ENCODE assay signal across 34 cellular contexts in genomic region chr2:129646107-129646506, GRCh38.
"Had no signal": no experiment of that assay in that cellular context is flagged by ENCODE, and none has a peak within 500 bp of the region (broad histone marks: within the 10 kb centered on the region; RNA-seq: fewer than 3 reads in every experiment).

No MANE protein-coding gene starts in this region.

- H3K4me3 ChIP-seq: adrenal gland, ascending aorta, body of pancreas, breast epithelium, cardiac muscle cell had no signal

- H3K27me3 ChIP-seq: adrenal gland, ascending aorta, body of pancreas, brain microvascular endothelial cell, breast epithelium, cardiac muscle cell had no signal

- DNase-seq: activated effector memory CD4-positive, alpha-beta T cell treated with anti-CD3 and anti-CD28 coated beads, Interleukin-2, amount 50 U/mL, for 16 hours; activated effector memory CD4-positive, alpha-beta T cell treated with Interleukin-2 at 50 U/mL for 16 hours; activated gamma-delta T cell; activated gamma-delta T cell treated with Interleukin-2 at 50 U/mL for 16 hours; activated naive CD4-positive, alpha-beta T cell; activated naive CD4-positive, alpha-beta T cell treated with anti-CD3 and anti-CD28 coated beads for 36 hours; activated naive CD4-positive, alpha-beta T cell treated with anti-CD3 and anti-CD28 coated beads, Interleukin-2, amount 10 ng/mL, durations not matched to agents 7 days and 5 days; activated naive CD4-positive, alpha-beta T cell treated with anti-CD3 and anti-CD28 coated beads, Interleukin-2, amount 50 U/mL, for 16 hours; activated naive CD4-positive, alpha-beta T cell treated with Interleukin-2 at 50 U/mL for 16 hours; activated naive CD8-positive, alpha-beta T cell treated with anti-CD3 and anti-CD28 coated beads for 36 hours; activated naive CD8-positive, alpha-beta T cell treated with anti-CD3 and anti-CD28 coated beads, Interleukin-2, amount 10 ng/mL, durations not matched to agents 7 days and 5 days; activated naive CD8-positive, alpha-beta T cell treated with anti-CD3 and anti-CD28 coated beads, Interleukin-2, amount 50 U/mL, for 24 hours; activated T-cell treated with anti-CD3 and anti-CD28 coated beads, Interleukin-2, amount 50 U/mL, for 1 hour; activated T-cell treated with anti-CD3 and anti-CD28 coated beads, Interleukin-2, amount 50 U/mL, for 24 hours; activated T-cell treated with anti-CD3 and anti-CD28 coated beads, Interleukin-2, amount 50 U/mL, for 4 hours; activated T-cell treated with anti-CD3 and anti-CD28 coated beads, Interleukin-2, amount 50 U/mL, for 48 hours; activated T-cell treated with anti-CD3 and anti-CD28 coated beads, Interleukin-2, amount 50 U/mL, for 72 hours; adrenal gland; amniotic stem cell; amygdala; anterior cingulate cortex; aorta; body of pancreas; brain microvascular endothelial cell; caudate nucleus; central memory CD4-positive, alpha-beta T cell; cerebellar nuclear complex had no signal

- ATAC-seq: activated naive CD4-positive, alpha-beta T cell treated with anti-CD3 and anti-CD28 coated beads, Interleukin-2, amount 50 U/mL, for 72 hours; activated naive CD8-positive, alpha-beta T cell treated with anti-CD3 and anti-CD28 coated beads, Interleukin-2, amount 50 U/mL, for 24 hours; activated T-cell treated with anti-CD3 and anti-CD28 coated beads, Interleukin-2, amount 50 U/mL, for 4 hours; activated T-cell treated with anti-CD3 and anti-CD28 coated beads, Interleukin-2, amount 50 U/mL, for 72 hours; activated T-helper 17 cell treated with anti-CD3 and anti-CD28 coated beads, Interleukin-2, amount 50 U/mL, for 72 hours; body of pancreas had no signal

- H3K27ac ChIP-seq: adrenal gland, ascending aorta, body of pancreas, brain microvascular endothelial cell, breast epithelium, cardiac muscle cell had no signal

- H3K36me3 ChIP-seq: adrenal gland, ascending aorta, brain microvascular endothelial cell, breast epithelium, cardiac muscle cell had no signal

- H3K4me1 ChIP-seq: adrenal gland, ascending aorta, body of pancreas, breast epithelium had no signal

- FAIRE-seq: astrocyte, bronchial epithelial cell had no signal

- H3K9me3 ChIP-seq: adrenal gland, ascending aorta, body of pancreas, breast epithelium had no signal
